ENCODE assay signal across 16 cellular contexts in genomic region chr1:159657477-159657876, GRCh38. TPM values are rescaled to one million over a fixed set of nuclear protein-coding genes. Genes with fewer than 3 reads are reported as not detected.
"Had no signal": no experiment of that assay in that cellular context is flagged by ENCODE, and none has a peak within 500 bp of the region (broad histone marks: within the 10 kb centered on the region; RNA-seq: fewer than 3 reads in every experiment).

No MANE protein-coding gene starts in this region.

RNA-seq across cellular contexts. Expression of gene CRP, which starts 56.9 kb away (rescaled TPM):
- total RNA-seq: hepatocyte; kidney; kidney epithelial cell; left cardiac atrium; left colon; left lung; left ventricle myocardium inferior; left ventricle myocardium superior; lower lobe of right lung; lung microvascular endothelial cell; mammary epithelial cell; mesenteric fat pad; myocyte; naive thymus-derived CD4-positive, alpha-beta T cell had no signal
- polyA plus RNA-seq: hepatocyte; immature natural killer cell; keratinocyte; mammary epithelial cell; naive thymus-derived CD4-positive, alpha-beta T cell had no signal
